In genomic region chr20:31670371-31671228, GRCh38 we compare ENCODE assay signal across 9 cellular contexts. TPM values are rescaled to one million over a fixed set of nuclear protein-coding genes. Genes with fewer than 3 reads are reported as not detected.
DNase-seq lines count a peak whose midpoint lies in the region; ATAC-seq and TF ChIP-seq lines count a peak whose summit lies in the region.
"Had no signal": no experiment of that assay in that cellular context is flagged by ENCODE, and none has a peak within 500 bp of the region (broad histone marks: within the 10 kb centered on the region; RNA-seq: fewer than 3 reads in every experiment).

No MANE protein-coding gene starts in this region.

- H3K27me3 ChIP-seq in mammary epithelial cell (ENCODE audit: insufficient read depth, low read length), result no peaks in the 10 kb centered on the region
- H3K27me3 ChIP-seq in duodenal mucosa (ENCODE audit: control insufficient read depth in 1 of 2, insufficient read depth in 2 of 2, low read length in 2 of 2), result no peaks in the 10 kb centered on the region
- no peaks in the 10 kb centered on the region for H3K27me3 ChIP-seq in muscle layer of colon (ENCODE audit: control insufficient read depth in 1 of 2, insufficient read depth in 2 of 2, low read length in 2 of 2)

- no peak overlapping the region for H3K4me3 Mint-ChIP-seq in MCF 10A (ENCODE audit: unreplicated experiment)

- CTCF ChIA-PET in MCF 10A (lab: Yijun Ruan, JAX) (interaction anchor here (1.1 to 11.6 kb wide), 4 partner anchors 8 to 53 kb away, joined by 5 to 174 read pairs (median 28); partner anchors contain the start of gene BCL2L1), mammary epithelial cell (lab: Charles Lee; ENCODE audit: low non-redundant PET) (no interaction called here)

- BruUV-seq in MCF 10A (replicated peaks; lab: Mats Ljungman, UMichigan) (no TSS peak), mammary epithelial cell (replicated peaks; lab: Mats Ljungman, UMichigan) (no TSS peak)

- H3K9ac ChIP-seq in mammary epithelial cell (ENCODE audit: insufficient read depth, low read length) (no peak overlapping the region), duodenal mucosa (ENCODE audit: low read depth in 1 of 2, low read length in 2 of 2) (no peak overlapping the region), muscle layer of colon (ENCODE audit: low read length) (no peak overlapping the region)

- ATAC-seq in GM18520 (IDR thresholded peaks at IDR 0.05; ENCODE audit: unreplicated experiment) (no peak), GM18870 (IDR thresholded peaks at IDR 0.05; ENCODE audit: unreplicated experiment) (no peak), HG02763 (IDR thresholded peaks at IDR 0.05; ENCODE audit: unreplicated experiment) (no peak)

- H3K27ac ChIP-seq in mammary epithelial cell (ENCODE audit: insufficient read depth, low read depth, low read length), result no peak overlapping the region
- H3K27ac ChIP-seq in duodenal mucosa (ENCODE audit: low read depth, low read length), result peak overlapping the region; percentile 69
- peak overlapping the region; percentile 38 for H3K27ac ChIP-seq in muscle layer of colon (ENCODE audit: low read depth, low read length)

- 87% methylated on average over 10 of the region's 10 CpGs for WGBS in mammary epithelial cell (ENCODE audit: low coverage, missing lambda C conversion rate)

- no peaks in the 10 kb centered on the region for H3K9me3 Mint-ChIP-seq in MCF 10A (ENCODE audit: unreplicated experiment)

- POLR2A ChIA-PET in MCF 10A (lab: Yijun Ruan, JAX), result interaction anchor here (0.5 to 1.6 kb wide), 5 partner anchors 9 to 52 kb away, joined by 3 to 7 read pairs (median 4); partner anchors contain the start of gene BCL2L1

- H3K27ac Mint-ChIP-seq in MCF 10A (ENCODE audit: low read depth, unreplicated experiment), result peak overlapping the region; percentile 41

- peaks cover 17% of the 10 kb centered on the region for H3K36me3 ChIP-seq in mammary epithelial cell (ENCODE audit: insufficient read depth, low read length)
- H3K36me3 ChIP-seq in duodenal mucosa (ENCODE audit: control insufficient read depth in 1 of 2, insufficient read depth in 2 of 2, low read length in 2 of 2), result peaks cover 10 to 27% of the 10 kb centered on the region in 2 donors
- H3K36me3 ChIP-seq in muscle layer of colon (ENCODE audit: insufficient read depth, low read length), result peaks cover 8% of the 10 kb centered on the region

- peaks cover 82% of the 10 kb centered on the region for H3K36me3 Mint-ChIP-seq in MCF 10A (ENCODE audit: insufficient read depth, unreplicated experiment)

- dilution Hi-C loops in mammary epithelial cell (cut with HindIII; ENCODE audit: low sequenced_read_pairs), result no loop called here

- H3K79me2 ChIP-seq in mammary epithelial cell (ENCODE audit: insufficient read depth, low read length), result peaks cover 92% of the 10 kb centered on the region

- intact Hi-C loops in MCF 10A (cut with micrococcal nuclease), result no loop called here
- intact Hi-C loops in mammary epithelial cell (cut with micrococcal nuclease), result no loop called here

- H3K4me1 Mint-ChIP-seq in MCF 10A (ENCODE audit: insufficient read depth, unreplicated experiment), result peaks cover 26% of the 10 kb centered on the region

- no peaks in the 10 kb centered on the region for H4K20me1 ChIP-seq in mammary epithelial cell (ENCODE audit: insufficient read depth, low read length)

- no peaks in the 10 kb centered on the region for H3K27me3 Mint-ChIP-seq in MCF 10A (ENCODE audit: insufficient read depth, unreplicated experiment)

- H3K9me3 ChIP-seq in mammary epithelial cell (replicated peaks; ENCODE audit: insufficient read depth, low read length) (no peaks in the 10 kb centered on the region), duodenal mucosa (ENCODE audit: control insufficient read depth in 1 of 2, low read length in 2 of 2) (no peaks in the 10 kb centered on the region), muscle layer of colon (ENCODE audit: low read length) (no peaks in the 10 kb centered on the region)

- DNase-seq in MCF 10A (ENCODE audit: unreplicated experiment), result no peak
- DNase-seq in mammary epithelial cell, result no peak
- DNase-seq in activated effector memory CD4-positive, alpha-beta T cell treated with anti-CD3 and anti-CD28 coated beads, Interleukin-2, amount 50 U/mL, for 16 hours, result no peak

- no peak overlapping the region for H2AFZ ChIP-seq in mammary epithelial cell (ENCODE audit: low read depth, low read length)

- in situ Hi-C loops in mammary epithelial cell (cut with MboI; ENCODE audit: low sequenced_read_pairs in 2 of 2), result no loop called here

- H3K4me1 ChIP-seq in mammary epithelial cell (ENCODE audit: insufficient read depth, low read length) (peaks cover 9% of the 10 kb centered on the region), duodenal mucosa (ENCODE audit: control insufficient read depth in 1 of 2, insufficient read depth in 2 of 2, low read length in 2 of 2) (peaks cover 44 to 58% of the 10 kb centered on the region in 2 donors), muscle layer of colon (ENCODE audit: insufficient read depth, low read length) (peaks cover 46% of the 10 kb centered on the region)

- TF ChIP-seq CTCF in MCF 10A (IDR thresholded peaks at IDR 0.05; ENCODE audit: unreplicated experiment), result no peak
- TF ChIP-seq CTCF in mammary epithelial cell (conservative IDR thresholded peaks at IDR 0.05 in 1 of 2, IDR thresholded peaks at IDR 0.05 in 1 of 2; ENCODE audit: extremely low read depth in 1 of 2, insufficient read depth in 1 of 2, low read depth in 1 of 2, low read length in 2 of 2), result no peak

- H3K4me2 ChIP-seq in mammary epithelial cell (ENCODE audit: insufficient read depth, low read depth, low read length), result no peak overlapping the region

- H3K4me3 ChIP-seq in mammary epithelial cell (replicated peaks in 1 of 3; ENCODE audit: insufficient read depth in 1 of 3, low read depth in 2 of 3, low read length in 3 of 3), result no peak overlapping the region
- no peak overlapping the region for H3K4me3 ChIP-seq in duodenal mucosa (ENCODE audit: low read depth in 1 of 2, low read length in 2 of 2)
- peak overlapping the region in 1 of 2 donors; percentile 4 for H3K4me3 ChIP-seq in muscle layer of colon (ENCODE audit: low read depth in 1 of 2, low read length in 2 of 2)

RNA-seq across cellular contexts. Expression of gene COX4I2, which starts 32.9 kb away (rescaled TPM):
- total RNA-seq in MCF 10A (2022), result not detected in 2 replicates
- total RNA-seq in mammary epithelial cell, result not detected
- polyA plus RNA-seq in mammary epithelial cell, result not detected
- not detected for polyA minus RNA-seq in mammary epithelial cell
- total RNA-seq: Daoy had no signal

RNA-seq across cellular contexts. Expression of gene BCL2L1, which starts 52.1 kb away (rescaled TPM):
- total RNA-seq in MCF 10A (2022) (139 and 156 TPM in 2 replicates), mammary epithelial cell (100 to 1,000 TPM; 196 to 212 TPM)
- polyA plus RNA-seq in mammary epithelial cell, result 132 TPM
- polyA minus RNA-seq in mammary epithelial cell, result 137 TPM
